Comparison of ENCODE assay signal across 8 cellular contexts in genomic region chr1:167439301-167439988, GRCh38.
DNase-seq lines count a peak whose midpoint lies in the region; ATAC-seq and TF ChIP-seq lines count a peak whose summit lies in the region.

No MANE protein-coding gene starts in this region.

- no peak overlapping the region for H3K27ac ChIP-seq in SU-DHL-6 (ENCODE audit: low read depth, low read length)
- no peak overlapping the region for H3K27ac ChIP-seq in tibial artery

- H3K4me1 ChIP-seq in mucosa of descending colon (ENCODE audit: low read depth) (peaks cover 17% of the 10 kb centered on the region), tibial artery (peaks cover 0 to 11% (median 9%) of the 10 kb centered on the region in 4 donors)

- H3K36me3 ChIP-seq in SU-DHL-6 (ENCODE audit: low read length): no peaks in the 10 kb centered on the region
- H3K36me3 ChIP-seq in mucosa of descending colon (ENCODE audit: low read depth): no peaks in the 10 kb centered on the region
- no peaks in the 10 kb centered on the region for H3K36me3 ChIP-seq in tibial artery

- H3K4me2 ChIP-seq in SU-DHL-6 (ENCODE audit: low read depth, low read length, poor library complexity, severe bottlenecking): peak overlapping the region; percentile 56

- H3K4me3 ChIP-seq in SU-DHL-6 (ENCODE audit: insufficient read depth, low read length, poor library complexity, severe bottlenecking) (peak overlapping the region; percentile 49), epithelial cell of esophagus (ENCODE audit: low read length) (peak overlapping the region; percentile 39), mucosa of descending colon (no peak overlapping the region), tibial artery (peak overlapping the region; percentile 23 to 48)

- no peaks in the 10 kb centered on the region for H3F3A ChIP-seq in SU-DHL-6 (ENCODE audit: insufficient read depth)

- peak; percentile 49 for ATAC-seq in HG03354 (IDR thresholded peaks at IDR 0.05; ENCODE audit: poor library complexity, severe bottlenecking, unreplicated experiment)
- ATAC-seq in mucosa of descending colon: no peak
- ATAC-seq in HG03520 (IDR thresholded peaks at IDR 0.05; ENCODE audit: unreplicated experiment): no peak

- H3K9me3 ChIP-seq in SU-DHL-6 (ENCODE audit: insufficient read depth, low read length) (no peaks in the 10 kb centered on the region), mucosa of descending colon (no peaks in the 10 kb centered on the region), tibial artery (no peaks in the 10 kb centered on the region)

- no peaks in the 10 kb centered on the region for H4K20me1 ChIP-seq in SU-DHL-6 (ENCODE audit: low read depth, low read length)

- intact Hi-C loops in mucosa of descending colon (cut with DNase I, micrococcal nuclease): no loop called here
- intact Hi-C loops in tibial artery (cut with DNase I; ENCODE audit: low total_unique reads): no loop called here

- DNase-seq in EH (ENCODE audit: low read depth) (peak; percentile 44), epithelial cell of esophagus (ENCODE audit: low read depth) (peak; percentile 42), mucosa of descending colon (peak in 2 of 3 donors; percentile 47 to 56), tibial artery (no peak), KG1 (lab: John Stamatoyannopoulos, UW) (no peak)

- TF ChIP-seq CTCF in SU-DHL-6 (IDR thresholded peaks at IDR 0.05; ENCODE audit: insufficient read depth, low read length, poor library complexity, severe bottlenecking): no peak
- TF ChIP-seq CTCF in epithelial cell of esophagus (IDR thresholded peaks at IDR 0.05; ENCODE audit: insufficient read depth, low read depth, low read length, missing control alignments): peak; percentile 26
- TF ChIP-seq CTCF in mucosa of descending colon (IDR thresholded peaks at IDR 0.05): no peak
- TF ChIP-seq CTCF in tibial artery (IDR thresholded peaks at IDR 0.05): no peak

- no peaks in the 10 kb centered on the region for H3K9me2 ChIP-seq in SU-DHL-6 (replicated peaks; ENCODE audit: insufficient read depth, low read length)

- no peaks in the 10 kb centered on the region for H3K79me2 ChIP-seq in SU-DHL-6 (ENCODE audit: insufficient read depth, low read length)

- H3K27me3 ChIP-seq in SU-DHL-6 (ENCODE audit: low read length) (no peaks in the 10 kb centered on the region), tibial artery (peaks cover 0 to 15% of the 10 kb centered on the region in 2 donors)

- peak overlapping the region; percentile 69 for H2AFZ ChIP-seq in SU-DHL-6 (ENCODE audit: low read depth, low read length, severe bottlenecking)

- H3K9ac ChIP-seq in SU-DHL-6 (ENCODE audit: low read length): peak overlapping the region; percentile 51

Comparison
In these comparisons a context has a peak if more than half of its experiments do, and no peak if none do; other contexts are left out.
1. DNase-seq: peak in EH (single experiment), epithelial cell of esophagus (single experiment) and mucosa of descending colon (2 of 3); none in tibial artery (0 of 2) and KG1 (single experiment).